Comparison of ENCODE assay signal across 8 cellular contexts in genomic region chr12:120536064-120536791, GRCh38. TPM values are rescaled to one million over a fixed set of nuclear protein-coding genes. Genes with fewer than 3 reads are reported as not detected.
DNase-seq lines count a peak whose midpoint lies in the region; ATAC-seq and TF ChIP-seq lines count a peak whose summit lies in the region.

No MANE protein-coding gene starts in this region.

- DNase-seq in GM12864 (ENCODE audit: low read depth) (no peak), T-helper 9 cell (peak; percentile 6), esophagus muscularis mucosa (ENCODE audit: extremely low spot score) (no peak), skeletal muscle cell (ENCODE audit: low read depth) (no peak), EL (no peak)
- DNase-seq in activated CD4-positive, CD25-positive, alpha-beta regulatory T cell treated with anti-CD3 and anti-CD28 coated beads, Interleukin-2, amount 50 U/mL, for 72 hours = no peak

- WGBS in esophagus muscularis mucosa = 43% methylated on average over 13 of the region's 13 CpGs

- peak overlapping the region; percentile 96 to 98 (median 96) for H3K27ac ChIP-seq in esophagus muscularis mucosa (replicated peaks in 1 of 4)

- H3K36me3 ChIP-seq in esophagus muscularis mucosa = peaks cover 0 to 12% (median 0%) of the 10 kb centered on the region in 4 donors

- intact Hi-C loops in esophagus muscularis mucosa (cut with DNase I) = loop anchor here (5.0 kb wide), 1 partner anchor 36 kb away; no protein-coding TSS in a partner anchor

- peaks cover 56 to 65% (median 60%) of the 10 kb centered on the region in 4 donors for H3K4me1 ChIP-seq in esophagus muscularis mucosa

- H3K27me3 ChIP-seq in esophagus muscularis mucosa = no peaks in the 10 kb centered on the region

- no peaks in the 10 kb centered on the region for H3K9me3 ChIP-seq in esophagus muscularis mucosa

- H3K4me3 ChIP-seq in GM12864 (ENCODE audit: low read depth, low read length) = peak overlapping the region; percentile 88
- peak overlapping the region; percentile 80 to 97 (median 88) for H3K4me3 ChIP-seq in esophagus muscularis mucosa
- H3K4me3 ChIP-seq in skeletal muscle cell (ENCODE audit: low read depth, low read length) = peak overlapping the region; percentile 97

- TF ChIP-seq CTCF in GM12864 (IDR thresholded peaks at IDR 0.05; ENCODE audit: low read depth, low read length, missing control alignments) = no peak
- no peak for TF ChIP-seq CTCF in esophagus muscularis mucosa (IDR thresholded peaks at IDR 0.05)

- TF ChIP-seq EP300 in esophagus muscularis mucosa (IDR thresholded peaks at IDR 0.05) = no peak

- no peak for ATAC-seq in GM19035 (IDR thresholded peaks at IDR 0.05; ENCODE audit: unreplicated experiment)
- no peak for ATAC-seq in GM18861 (IDR thresholded peaks at IDR 0.05; ENCODE audit: unreplicated experiment)

- TF ChIP-seq POLR2A in esophagus muscularis mucosa (IDR thresholded peaks at IDR 0.05; ENCODE audit: low read depth) = no peak

RNA-seq across cellular contexts. Expression of gene RNF10, which starts 2.1 kb away (rescaled TPM):
- total RNA-seq in esophagus muscularis mucosa = 100 to 1,000 TPM; 160 to 296 (median 175) TPM

RNA-seq across cellular contexts. Expression of gene COQ5, which starts 7.3 kb away (rescaled TPM):
- total RNA-seq in esophagus muscularis mucosa = 10 to 100 TPM; 12.1 to 25.3 (median 21.4) TPM

RNA-seq across cellular contexts. Expression of gene DYNLL1, which starts 40.3 kb away (rescaled TPM):
- 100 to 1,000 TPM; 229 to 289 (median 269) TPM for total RNA-seq in esophagus muscularis mucosa

RNA-seq across cellular contexts. Expression of gene POP5, which starts 45.0 kb away (rescaled TPM):
- 10 to 100 TPM; 20.7 to 36.1 (median 23.1) TPM for total RNA-seq in esophagus muscularis mucosa
